In the genomic region with DNA sequence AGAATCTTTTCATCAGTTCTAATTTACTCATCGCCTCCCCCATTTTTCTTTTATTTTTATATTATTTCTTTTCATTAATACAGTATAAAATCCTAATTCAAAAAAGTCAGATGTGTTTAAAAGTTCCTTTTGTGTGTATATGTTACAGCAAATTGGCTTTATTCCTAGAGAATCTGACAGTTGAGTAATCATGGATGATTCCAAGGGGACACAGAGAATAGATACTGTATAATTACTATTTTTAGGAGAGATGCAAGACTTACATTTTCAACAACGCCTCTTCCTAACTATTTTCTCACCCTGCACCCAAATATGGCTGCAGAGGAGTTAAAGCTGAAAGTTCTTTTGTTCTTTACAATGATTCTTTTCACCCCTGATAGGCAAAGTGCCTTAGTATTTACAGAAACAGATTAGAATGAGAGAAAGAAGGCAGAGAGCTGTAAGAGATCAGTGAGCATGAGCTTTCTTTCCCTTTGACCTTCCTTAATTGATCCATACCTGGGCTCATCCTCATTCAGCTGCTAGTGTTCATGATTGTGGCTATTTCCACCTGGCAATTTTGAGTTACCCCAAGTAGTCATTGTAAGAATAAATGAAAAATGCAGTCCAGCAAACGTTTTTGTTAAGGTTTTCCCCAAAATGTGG, we compare ENCODE assay signal across 1 cellular context.
TF ChIP-seq lines count a peak whose summit lies in the region.

No MANE protein-coding gene starts in this region.

TF ChIP-seq in WTC11, 78 proteins besides CTCF, POLR2A, EP300 and RAD21 (continued from another document):
- TF ChIP-seq, protein P1, sequence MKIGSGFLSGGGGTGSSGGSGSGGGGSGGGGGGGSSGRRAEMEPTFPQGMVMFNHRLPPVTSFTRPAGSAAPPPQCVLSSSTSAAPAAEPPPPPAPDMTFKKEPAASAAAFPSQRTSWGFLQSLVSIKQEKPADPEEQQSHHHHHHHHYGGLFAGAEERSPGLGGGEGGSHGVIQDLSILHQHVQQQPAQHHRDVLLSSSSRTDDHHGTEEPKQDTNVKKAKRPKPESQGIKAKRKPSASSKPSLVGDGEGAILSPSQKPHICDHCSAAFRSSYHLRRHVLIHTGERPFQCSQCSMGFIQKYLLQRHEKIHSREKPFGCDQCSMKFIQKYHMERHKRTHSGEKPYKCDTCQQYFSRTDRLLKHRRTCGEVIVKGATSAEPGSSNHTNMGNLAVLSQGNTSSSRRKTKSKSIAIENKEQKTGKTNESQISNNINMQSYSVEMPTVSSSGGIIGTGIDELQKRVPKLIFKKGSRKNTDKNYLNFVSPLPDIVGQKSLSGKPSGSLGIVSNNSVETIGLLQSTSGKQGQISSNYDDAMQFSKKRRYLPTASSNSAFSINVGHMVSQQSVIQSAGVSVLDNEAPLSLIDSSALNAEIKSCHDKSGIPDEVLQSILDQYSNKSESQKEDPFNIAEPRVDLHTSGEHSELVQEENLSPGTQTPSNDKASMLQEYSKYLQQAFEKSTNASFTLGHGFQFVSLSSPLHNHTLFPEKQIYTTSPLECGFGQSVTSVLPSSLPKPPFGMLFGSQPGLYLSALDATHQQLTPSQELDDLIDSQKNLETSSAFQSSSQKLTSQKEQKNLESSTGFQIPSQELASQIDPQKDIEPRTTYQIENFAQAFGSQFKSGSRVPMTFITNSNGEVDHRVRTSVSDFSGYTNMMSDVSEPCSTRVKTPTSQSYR (CRISPR knock-in tag; IDR thresholded peaks at IDR 0.05) = no peak
- TF ChIP-seq ELF4 (CRISPR knock-in tag; IDR thresholded peaks at IDR 0.05; ENCODE audit: low read depth) = no peak
- no peak for TF ChIP-seq FOXP1 (CRISPR knock-in tag; IDR thresholded peaks at IDR 0.05; ENCODE audit: borderline replicate concordance)
- TF ChIP-seq MYBL2 (CRISPR knock-in tag; IDR thresholded peaks at IDR 0.05) = no peak
- no peak for TF ChIP-seq NFATC4 (CRISPR knock-in tag; IDR thresholded peaks at IDR 0.05)
- TF ChIP-seq PRRX2 (CRISPR knock-in tag; IDR thresholded peaks at IDR 0.05) = no peak
- TF ChIP-seq, protein P2, sequence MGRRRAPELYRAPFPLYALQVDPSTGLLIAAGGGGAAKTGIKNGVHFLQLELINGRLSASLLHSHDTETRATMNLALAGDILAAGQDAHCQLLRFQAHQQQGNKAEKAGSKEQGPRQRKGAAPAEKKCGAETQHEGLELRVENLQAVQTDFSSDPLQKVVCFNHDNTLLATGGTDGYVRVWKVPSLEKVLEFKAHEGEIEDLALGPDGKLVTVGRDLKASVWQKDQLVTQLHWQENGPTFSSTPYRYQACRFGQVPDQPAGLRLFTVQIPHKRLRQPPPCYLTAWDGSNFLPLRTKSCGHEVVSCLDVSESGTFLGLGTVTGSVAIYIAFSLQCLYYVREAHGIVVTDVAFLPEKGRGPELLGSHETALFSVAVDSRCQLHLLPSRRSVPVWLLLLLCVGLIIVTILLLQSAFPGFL (CRISPR knock-in tag; IDR thresholded peaks at IDR 0.05; ENCODE audit: borderline replicate concordance) = no peak
- TF ChIP-seq CREM (CRISPR knock-in tag; IDR thresholded peaks at IDR 0.05) = no peak
